Comparison of ENCODE assay signal across 20 cellular contexts in the genomic region with DNA sequence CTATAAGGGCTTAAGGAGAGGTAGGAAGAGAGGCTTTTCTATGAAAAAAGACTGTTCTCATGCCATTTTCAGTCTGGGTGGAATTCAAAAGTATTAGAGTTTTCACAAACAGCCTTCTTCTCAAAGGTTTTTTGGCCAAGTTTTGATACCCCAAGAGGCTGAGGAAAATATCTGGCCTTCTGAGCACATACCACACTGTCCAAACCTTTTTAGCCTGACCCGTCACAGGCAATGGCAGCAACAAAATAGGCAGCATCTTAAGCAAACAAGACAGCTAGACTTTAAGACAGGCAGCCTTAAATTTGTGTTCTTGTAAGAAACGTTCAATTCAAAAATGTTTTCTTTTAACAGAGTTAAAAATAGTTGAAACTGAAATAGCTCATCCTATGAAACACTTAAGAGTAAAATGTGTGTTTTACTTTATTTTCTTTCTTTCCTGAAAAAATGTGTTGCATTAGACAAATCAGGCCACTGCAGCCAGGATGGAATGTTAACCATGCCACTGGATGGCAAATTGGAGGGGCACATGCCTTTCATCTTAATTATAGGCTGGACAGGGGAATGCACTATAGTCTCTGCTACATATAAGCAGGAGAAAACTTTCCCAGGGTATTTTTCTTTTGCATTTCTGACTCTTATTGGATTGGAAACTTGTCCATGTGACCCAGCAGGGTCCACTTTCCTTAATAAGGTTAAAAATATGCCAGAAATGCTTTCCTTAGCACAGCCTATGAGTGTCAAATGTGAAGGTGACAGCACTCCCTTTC.
DNase-seq lines count a peak whose midpoint lies in the region; ATAC-seq, FAIRE-seq and TF ChIP-seq lines count a peak whose summit lies in the region.
"Had no signal": no experiment of that assay in that cellular context is flagged by ENCODE, and none has a peak within 500 bp of the region (broad histone marks: within the 10 kb centered on the region; RNA-seq: fewer than 3 reads in every experiment).

No MANE protein-coding gene starts in this region.

- FAIRE-seq in keratinocyte (lab: Jason Lieb, UNC): peak; percentile 13
- FAIRE-seq: GM19239, pancreas had no signal

- H3K9me1 ChIP-seq in keratinocyte (ENCODE audit: control insufficient read depth, extremely low read depth, insufficient read depth, low read length): no peaks in the 10 kb centered on the region

- H3K9me3 ChIP-seq in ascending aorta (no peaks in the 10 kb centered on the region), keratinocyte (ENCODE audit: control insufficient read depth, low read depth, low read length) (no peaks in the 10 kb centered on the region), upper lobe of right lung (no peaks in the 10 kb centered on the region)
- H3K9me3 ChIP-seq: pancreas, uterus had no signal

- dilution Hi-C loops in keratinocyte (cut with MboI; ENCODE audit: extremely low pct_ligation_motif_present, low sequenced_read_pairs): no loop called here

- H3K36me3 ChIP-seq in ascending aorta (no peaks in the 10 kb centered on the region), keratinocyte (ENCODE audit: control insufficient read depth in 2 of 2, extremely low read depth in 1 of 2, insufficient read depth in 2 of 2, low read length in 2 of 2) (no peaks in the 10 kb centered on the region), upper lobe of right lung (no peaks in the 10 kb centered on the region)
- H3K36me3 ChIP-seq: pancreas, uterus had no signal

- H3K4me2 ChIP-seq in keratinocyte (ENCODE audit: control insufficient read depth, extremely low read depth, insufficient read depth, low read depth, low read length): peak overlapping the region; percentile 39

- ATAC-seq in upper lobe of right lung: no peak
- ATAC-seq: activated CD4-positive, alpha-beta T cell treated with anti-CD3 and anti-CD28 coated beads for 36 hours; activated T-cell treated with anti-CD3 and anti-CD28 coated beads, Interleukin-2, amount 50 U/mL, for 4 hours; effector memory CD8-positive, alpha-beta T cell; pancreas; stimulated activated effector memory CD8-positive, alpha-beta T cell treated with anti-CD3 and anti-CD28 coated beads, Interleukin-12 subunit alpha, Interleukin-12 subunit beta, amount 100 ng/mL, for 72 hours had no signal

- H3K4me1 ChIP-seq in ascending aorta (peaks cover 0 to 11% of the 10 kb centered on the region in 2 donors), keratinocyte (ENCODE audit: control insufficient read depth, extremely low read depth, insufficient read depth, low read length) (peaks cover 51% of the 10 kb centered on the region), upper lobe of right lung (peaks cover 2% of the 10 kb centered on the region)
- H3K4me1 ChIP-seq: pancreas had no signal

- H3K79me2 ChIP-seq in keratinocyte (ENCODE audit: control insufficient read depth, insufficient read depth, low read length): no peaks in the 10 kb centered on the region

- H2AFZ ChIP-seq in keratinocyte (ENCODE audit: control insufficient read depth, low read length): no peak overlapping the region

- intact Hi-C loops in ascending aorta (cut with DNase I): loop anchor here (10.0 kb wide), 1 partner anchor 315 kb away; a partner anchor contains a TSS
- intact Hi-C loops in upper lobe of right lung (cut with DNase I): no loop called here

- H3K27ac ChIP-seq in ascending aorta: peak overlapping the region; percentile 10 to 40
- peak overlapping the region; percentile 71 for H3K27ac ChIP-seq in keratinocyte (ENCODE audit: control insufficient read depth, insufficient read depth, low read length)
- no peak overlapping the region for H3K27ac ChIP-seq in upper lobe of right lung
- H3K27ac ChIP-seq: pancreas, uterus had no signal

- peak; percentile 95 for DNase-seq in A172 (ENCODE audit: low spot score)
- DNase-seq in HK-2 (ENCODE audit: unreplicated experiment): peak; percentile 60
- no peak for DNase-seq in ascending aorta (ENCODE audit: low spot score in 2 of 2)
- no peak for DNase-seq in keratinocyte (ENCODE audit: low read depth, low spot score)
- no peak for DNase-seq in upper lobe of right lung
- DNase-seq in activated naive CD4-positive, alpha-beta T cell treated with anti-CD3 and anti-CD28 coated beads, Interleukin-2, amount 50 U/mL, for 16 hours: no peak
- DNase-seq in SK-N-DZ (ENCODE audit: low spot score): no peak
- DNase-seq in nucleus accumbens (lab: John Stamatoyannopoulos, UW): no peak
- DNase-seq: activated CD4-positive, alpha-beta T cell treated with anti-CD3 and anti-CD28 coated beads for 36 hours; activated T-cell treated with anti-CD3 and anti-CD28 coated beads, Interleukin-2, amount 50 U/mL, for 4 hours; anterior cingulate cortex; DMS79; effector memory CD8-positive, alpha-beta T cell; hippocampal formation; MM.1S; pancreas; T-helper 1 cell; uterus had no signal

- H3K4me3 ChIP-seq in ascending aorta: no peak overlapping the region
- no peak overlapping the region for H3K4me3 ChIP-seq in keratinocyte (ENCODE audit: control insufficient read depth in 2 of 3, extremely low read depth in 1 of 3, insufficient read depth in 2 of 3, low read depth in 1 of 3, low read length in 3 of 3)
- no peak overlapping the region for H3K4me3 ChIP-seq in upper lobe of right lung
- H3K4me3 ChIP-seq: pancreas, uterus had no signal

- H3K27me3 ChIP-seq in ascending aorta (no peaks in the 10 kb centered on the region), keratinocyte (ENCODE audit: control insufficient read depth, extremely low read depth, insufficient read depth, low read length) (no peaks in the 10 kb centered on the region), upper lobe of right lung (no peaks in the 10 kb centered on the region)
- H3K27me3 ChIP-seq: pancreas, uterus had no signal

- H4K20me1 ChIP-seq in keratinocyte (ENCODE audit: control insufficient read depth, extremely low read depth, insufficient read depth, low read length): no peaks in the 10 kb centered on the region

- H3K9ac ChIP-seq in keratinocyte (ENCODE audit: control insufficient read depth, extremely low read depth, insufficient read depth, low read length): no peak overlapping the region

- TF ChIP-seq CTCF in ascending aorta (IDR thresholded peaks at IDR 0.05) (no peak), keratinocyte (optimal IDR thresholded peaks at IDR 0.05 in 1 of 3, IDR thresholded peaks at IDR 0.05 in 1 of 3, conservative IDR thresholded peaks at IDR 0.05 in 1 of 3; ENCODE audit: extremely low read depth in 1 of 3, insufficient read depth in 2 of 3, low read length in 3 of 3) (no peak), upper lobe of right lung (IDR thresholded peaks at IDR 0.05) (no peak)

Comparison
In these comparisons a context has a peak if more than half of its experiments do, and no peak if none do; other contexts are left out.
1. DNase-seq: peak in A172 (single experiment) and HK-2 (single experiment); none in ascending aorta (0 of 2), keratinocyte (single experiment), upper lobe of right lung (single experiment), activated naive CD4-positive, alpha-beta T cell treated with anti-CD3 and anti-CD28 coated beads, Interleukin-2, amount 50 U/mL, for 16 hours (single experiment), SK-N-DZ (single experiment) and nucleus accumbens (0 of 56).